In the genomic region with DNA sequence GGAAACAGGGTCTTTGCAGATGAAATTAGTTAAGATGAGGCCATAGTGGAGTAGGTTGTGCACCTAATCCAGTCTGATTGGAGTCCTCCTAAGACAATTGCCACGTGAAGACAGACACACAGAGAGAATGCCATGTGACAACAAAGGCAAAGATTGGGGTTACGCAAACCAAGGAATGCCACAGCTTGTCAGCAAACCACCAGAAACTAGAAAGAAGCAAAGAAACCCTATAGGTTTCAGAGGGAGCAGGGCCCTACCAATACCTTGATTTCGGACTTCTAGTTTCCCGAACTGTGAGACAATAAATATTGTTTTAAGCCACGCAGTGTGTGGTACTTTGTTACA, we compare ENCODE assay signal across 15 cellular contexts. TPM values are rescaled to one million over a fixed set of nuclear protein-coding genes. Genes with fewer than 3 reads are reported as not detected.
A peak's percentile ranks its signal among the peaks of the same experiment; 100 is the strongest.
DNase-seq lines count a peak whose midpoint lies in the region; ATAC-seq, FAIRE-seq and TF ChIP-seq lines count a peak whose summit lies in the region.
"Had no signal": no experiment of that assay in that cellular context is flagged by ENCODE, and none has a peak within 500 bp of the region (broad histone marks: within the 10 kb centered on the region; RNA-seq: fewer than 3 reads in every experiment).

No MANE protein-coding gene starts in this region.

- peaks cover 36% of the 10 kb centered on the region for H3K27me3 Mint-ChIP-seq in activated T-helper 17 cell treated with anti-CD3 and anti-CD28 coated beads, Interleukin-2, amount 50 U/mL, for 72 hours
- peaks cover under 1% of the 10 kb centered on the region for H3K27me3 Mint-ChIP-seq in neural progenitor cell (ENCODE audit: insufficient read depth, low read depth)

- H3K9me3 Mint-ChIP-seq in activated T-helper 17 cell treated with anti-CD3 and anti-CD28 coated beads, Interleukin-2, amount 50 U/mL, for 72 hours: no peaks in the 10 kb centered on the region
- no peaks in the 10 kb centered on the region for H3K9me3 Mint-ChIP-seq in neural progenitor cell
- H3K9me3 Mint-ChIP-seq: WTC11 had no signal

- ATAC-seq in activated T-helper 17 cell treated with anti-CD3 and anti-CD28 coated beads, Interleukin-2, amount 50 U/mL, for 72 hours (replicated peaks): no peak
- no peak for ATAC-seq in HG03159 (IDR thresholded peaks at IDR 0.05; ENCODE audit: unreplicated experiment)
- no peak for ATAC-seq in HG03139 (IDR thresholded peaks at IDR 0.05; ENCODE audit: unreplicated experiment)

- no peaks in the 10 kb centered on the region for H3K27me3 ChIP-seq in KMS-11 (ENCODE audit: insufficient read depth, low read depth)
- peaks cover 29% of the 10 kb centered on the region for H3K27me3 ChIP-seq in neural progenitor cell
- H3K27me3 ChIP-seq: hepatocyte, thyroid gland had no signal

- H2AFZ ChIP-seq in KMS-11 (ENCODE audit: low read depth) (peak overlapping the region; percentile 15; the same call in 1 of the 2 replicates), neural progenitor cell (replicated peaks) (peak overlapping the region; percentile 1)
- H2AFZ ChIP-seq: hepatocyte had no signal

- H3K4me1 ChIP-seq in KMS-11 (ENCODE audit: low read depth, poor library complexity, severe bottlenecking) (peaks cover 76% of the 10 kb centered on the region), neural progenitor cell (peaks cover 9% of the 10 kb centered on the region)
- H3K4me1 ChIP-seq: thyroid gland had no signal

- H3K79me2 ChIP-seq in KMS-11 (ENCODE audit: insufficient read depth, low read depth) (no peaks in the 10 kb centered on the region), neural progenitor cell (ENCODE audit: low read depth) (no peaks in the 10 kb centered on the region)
- H3K79me2 ChIP-seq: hepatocyte had no signal

- H3K4me1 Mint-ChIP-seq in activated T-helper 17 cell treated with anti-CD3 and anti-CD28 coated beads, Interleukin-2, amount 50 U/mL, for 72 hours: peaks cover 12% of the 10 kb centered on the region
- H3K4me1 Mint-ChIP-seq in neural progenitor cell: peaks cover 6% of the 10 kb centered on the region

- H3K4me3 Mint-ChIP-seq in activated T-helper 17 cell treated with anti-CD3 and anti-CD28 coated beads, Interleukin-2, amount 50 U/mL, for 72 hours: peak overlapping the region; percentile 11
- H3K4me3 Mint-ChIP-seq in neural progenitor cell: no peak overlapping the region
- H3K4me3 Mint-ChIP-seq: WTC11 had no signal

- no peaks in the 10 kb centered on the region for H4K20me1 ChIP-seq in KMS-11 (ENCODE audit: insufficient read depth)
- H4K20me1 ChIP-seq in neural progenitor cell (ENCODE audit: low read depth): no peaks in the 10 kb centered on the region

- peak; percentile 72 for FAIRE-seq in GM12892 (lab: Jason Lieb, UNC)

- H3K9ac ChIP-seq in KMS-11 (peak overlapping the region; percentile 81), neural progenitor cell (no peak overlapping the region)

- H3K4me3 ChIP-seq in KMS-11 (IDR thresholded peaks at IDR 0.05; ENCODE audit: insufficient read depth, low read depth, low read length): no peak overlapping the region
- no peak overlapping the region for H3K4me3 ChIP-seq in neural progenitor cell
- H3K4me3 ChIP-seq: coronary artery, hepatocyte, thyroid gland had no signal

- DNase-seq in GM12892 (ENCODE audit: insufficient read length): no peak
- DNase-seq in neural progenitor cell (ENCODE audit: low spot score): no peak
- no peak for DNase-seq in SKM-1 (lab: John Stamatoyannopoulos, UW; ENCODE audit: unreplicated experiment)
- DNase-seq: C1 segment of cervical spinal cord, NCI-H1436, NCI-H345, thyroid gland had no signal

- no peaks in the 10 kb centered on the region for H3K9me3 ChIP-seq in neural progenitor cell (ENCODE audit: low read depth)
- H3K9me3 ChIP-seq: thyroid gland had no signal

- H3K27ac ChIP-seq in KMS-11: peak overlapping the region; percentile 96
- no peak overlapping the region for H3K27ac ChIP-seq in neural progenitor cell
- H3K27ac ChIP-seq: coronary artery, thyroid gland had no signal

- no peak for TF ChIP-seq POLR2A in GM12892 (IDR thresholded peaks at IDR 0.05; ENCODE audit: low read depth, low read length)

- H3K27ac Mint-ChIP-seq in activated T-helper 17 cell treated with anti-CD3 and anti-CD28 coated beads, Interleukin-2, amount 50 U/mL, for 72 hours: peak overlapping the region; percentile 10
- H3K27ac Mint-ChIP-seq in neural progenitor cell: no peak overlapping the region
- H3K27ac Mint-ChIP-seq: WTC11 had no signal

- no peak for TF ChIP-seq CTCF in KMS-11 (conservative IDR thresholded peaks at IDR 0.05; ENCODE audit: low read depth, low read length)
- no peak for TF ChIP-seq CTCF in neural progenitor cell (IDR thresholded peaks at IDR 0.05)

- H3K4me2 ChIP-seq in KMS-11 (peak overlapping the region; percentile 92), neural progenitor cell (no peak overlapping the region)
- H3K4me2 ChIP-seq: hepatocyte had no signal

- H3K36me3 Mint-ChIP-seq in activated T-helper 17 cell treated with anti-CD3 and anti-CD28 coated beads, Interleukin-2, amount 50 U/mL, for 72 hours (ENCODE audit: low read depth): no peaks in the 10 kb centered on the region
- H3K36me3 Mint-ChIP-seq in neural progenitor cell: no peaks in the 10 kb centered on the region
- H3K36me3 Mint-ChIP-seq: WTC11 had no signal

- no peaks in the 10 kb centered on the region for H3K36me3 ChIP-seq in KMS-11 (ENCODE audit: insufficient read depth)
- H3K36me3 ChIP-seq in neural progenitor cell: no peaks in the 10 kb centered on the region
- H3K36me3 ChIP-seq: thyroid gland had no signal

- H3F3A ChIP-seq in neural progenitor cell (ENCODE audit: low read depth): no peaks in the 10 kb centered on the region

RNA-seq across cellular contexts. Expression of gene LAYN, which starts 8.2 kb away (rescaled TPM):
- polyA plus RNA-seq in GM12892 (2012; ENCODE audit: missing spikeins): 0.49 TPM
- total RNA-seq in activated T-helper 17 cell treated with anti-CD3 and anti-CD28 coated beads, Interleukin-2, amount 50 U/mL, for 72 hours: 1 to 10 TPM; 1.1 to 1.4 TPM
- 0.26 and 0.37 TPM in 2 replicates for total RNA-seq in neural progenitor cell (ENCODE audit: low replicate concordance)
- total RNA-seq: OCI-LY7 had no signal

RNA-seq across cellular contexts. Expression of gene HOATZ, which starts 17.8 kb away (rescaled TPM):
- not detected for polyA plus RNA-seq in GM12892 (2012; ENCODE audit: missing spikeins)
- total RNA-seq in activated T-helper 17 cell treated with anti-CD3 and anti-CD28 coated beads, Interleukin-2, amount 50 U/mL, for 72 hours: not detected
- total RNA-seq in neural progenitor cell (ENCODE audit: low replicate concordance): not detected in 2 replicates
- total RNA-seq: hepatocyte, OCI-LY7, thyroid gland, WTC11 had no signal
- polyA plus RNA-seq: hepatocyte had no signal

RNA-seq across cellular contexts. Expression of gene BTG4, which starts 20.2 kb away (rescaled TPM):
- not detected for polyA plus RNA-seq in GM12892 (2012; ENCODE audit: missing spikeins)
- total RNA-seq in activated T-helper 17 cell treated with anti-CD3 and anti-CD28 coated beads, Interleukin-2, amount 50 U/mL, for 72 hours: not detected
- not detected in 2 replicates for total RNA-seq in neural progenitor cell (ENCODE audit: low replicate concordance)
- total RNA-seq: hepatocyte, OCI-LY7, thyroid gland, WTC11 had no signal
- polyA plus RNA-seq: hepatocyte had no signal
